ENCODE assay signal across 8 cellular contexts in the genomic region with DNA sequence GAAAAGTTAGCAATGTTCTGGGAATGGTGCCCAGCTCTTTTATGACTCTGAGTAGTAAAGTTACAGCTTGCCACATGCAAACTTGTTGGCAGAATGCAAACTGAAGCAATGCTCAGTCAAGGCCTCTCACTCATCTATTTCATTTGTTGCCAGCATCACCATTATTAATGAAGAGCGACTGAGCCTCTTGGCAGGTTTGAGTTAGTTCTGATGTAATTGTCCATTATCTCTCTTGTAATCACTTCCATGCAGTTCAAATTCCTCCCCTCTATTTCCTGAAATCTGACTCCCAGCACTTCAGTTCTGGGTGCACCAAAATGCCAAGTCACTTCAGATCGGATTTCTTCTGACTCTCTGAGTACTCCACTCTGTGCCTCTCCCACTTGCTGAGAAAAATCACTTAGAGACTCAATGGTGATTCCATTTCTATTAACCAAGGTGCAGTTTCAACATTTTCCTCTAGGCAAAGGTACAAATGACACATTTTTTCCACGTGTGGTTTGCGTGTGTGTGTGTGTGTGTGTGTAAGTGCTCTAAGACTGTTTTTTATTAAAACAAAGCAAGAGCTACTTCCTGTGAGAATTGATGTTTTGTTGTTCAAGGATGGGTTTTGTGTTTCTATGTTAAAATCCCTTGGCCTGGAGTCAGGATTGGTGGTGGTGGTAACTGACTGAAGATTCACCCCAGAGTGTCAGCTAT.
DNase-seq lines count a peak whose midpoint lies in the region; ATAC-seq, FAIRE-seq and TF ChIP-seq lines count a peak whose summit lies in the region.

No MANE protein-coding gene starts in this region.

- DNase-seq in AG04450 (ENCODE audit: low read depth, low spot score): peak; percentile 92
- DNase-seq in LHCN-M2 (ENCODE audit: low read depth): peak; percentile 88
- DNase-seq in astrocyte of the hippocampus (ENCODE audit: low read depth, low spot score): peak; percentile 78
- DNase-seq in HepG2 (ENCODE audit: low spot score): peak; percentile 17
- no peak for DNase-seq in H7
- no peak for DNase-seq in activated naive CD4-positive, alpha-beta T cell treated with anti-CD3 and anti-CD28 coated beads, Interleukin-2, amount 50 U/mL, for 16 hours
- no peak for DNase-seq in activated CD4-positive, CD25-positive, alpha-beta regulatory T cell treated with anti-CD3 and anti-CD28 coated beads, Interleukin-2, amount 50 U/mL, for 72 hours
- DNase-seq in OCI-LY7 (ENCODE audit: low spot score): no peak

- TF ChIP-seq EP300 in HepG2 (IDR thresholded peaks at IDR 0.05; ENCODE audit: low read depth in 2 of 2, low read length in 2 of 2): no peak
- no peak for TF ChIP-seq EP300 in HepG2 (CRISPR knock-in tag; IDR thresholded peaks at IDR 0.05; ENCODE audit: borderline replicate concordance)

- no TSS peak for BruUV-seq in HepG2 (replicated peaks; lab: Mats Ljungman, UMichigan)
- no TSS peak for BruUV-seq in OCI-LY7 (replicated peaks; lab: Mats Ljungman, UMichigan)

- peak overlapping the region; percentile 90 for H3K27ac ChIP-seq in AG04450 (ENCODE audit: low read depth, low read length)
- no peak overlapping the region for H3K27ac ChIP-seq in HepG2 (ENCODE audit: extremely low read length, insufficient read depth, low read length)
- no peak overlapping the region for H3K27ac ChIP-seq in OCI-LY7 (ENCODE audit: low read depth, low read length, poor library complexity, severe bottlenecking)

- H3K9me2 ChIP-seq in OCI-LY7 (ENCODE audit: insufficient read depth, low read length): no peaks in the 10 kb centered on the region

- no peaks in the 10 kb centered on the region for H3K4me1 ChIP-seq in HepG2 (ENCODE audit: insufficient read depth, low read length)
- no peaks in the 10 kb centered on the region for H3K4me1 ChIP-seq in OCI-LY7 (ENCODE audit: insufficient read depth, low read length, poor library complexity, severe bottlenecking)

- H3K9ac ChIP-seq in HepG2 (ENCODE audit: insufficient read depth, low read depth, low read length): no peak overlapping the region

- H3K36me3 ChIP-seq in HepG2 (replicated peaks in 1 of 2; ENCODE audit: control insufficient read depth in 1 of 2, insufficient read depth in 2 of 2, low read length in 2 of 2) (no peaks in the 10 kb centered on the region), H7 (replicated peaks; ENCODE audit: control insufficient read depth, insufficient read depth, low read length) (no peaks in the 10 kb centered on the region), OCI-LY7 (ENCODE audit: insufficient read depth, low read length) (no peaks in the 10 kb centered on the region)

- in situ Hi-C loops in HepG2 (cut with HindIII; ENCODE audit: extremely low pct_ligation_motif_present, low pct_unique_long_range_greater_than_20kb): no loop called here

- no peak for ATAC-seq in HepG2

- H2AFZ ChIP-seq in HepG2 (ENCODE audit: low read length) (no peak overlapping the region), OCI-LY7 (ENCODE audit: low read length) (no peak overlapping the region)

- H3K4me2 ChIP-seq in HepG2 (ENCODE audit: low read depth, low read length): no peak overlapping the region
- H3K4me2 ChIP-seq in OCI-LY7 (ENCODE audit: low read length): no peak overlapping the region

- intact Hi-C loops in HepG2 (cut with micrococcal nuclease; ENCODE audit: unreplicated experiment): no loop called here
- intact Hi-C loops in OCI-LY7 (cut with micrococcal nuclease; ENCODE audit: unreplicated experiment): no loop called here

- H3K9me3 ChIP-seq in AG04450 (ENCODE audit: control insufficient read depth, insufficient read depth, low read length) (peaks cover 3% of the 10 kb centered on the region; the same call in 1 of the 2 replicates), HepG2 (ENCODE audit: low read length) (no peaks in the 10 kb centered on the region), OCI-LY7 (ENCODE audit: low read length) (no peaks in the 10 kb centered on the region)

- WGBS in HepG2 (ENCODE audit: low lambda C conversion rate): 15% methylated on average over 4 of the region's 4 CpGs

- CTCF ChIA-PET in AG04450 (lab: Charles Lee) (interaction anchor here (0.6 to 5.8 kb wide), 5 partner anchors 13 to 177 kb away, joined by 3 to 34 read pairs (median 5); no protein-coding TSS in a partner anchor), HepG2 (lab: Yijun Ruan, JAX; ENCODE audit: low intra/inter-chr PET ratio, low total read pairs) (no interaction called here), OCI-LY7 (lab: Charles Lee; ENCODE audit: unreplicated experiment) (no interaction called here)

- no peak overlapping the region; the same call in 1 of the 2 replicates for H3K4me3 ChIP-seq in AG04450 (ENCODE audit: low read depth, low read length)
- H3K4me3 ChIP-seq in HepG2 (replicated peaks in 1 of 3; ENCODE audit: insufficient read depth in 1 of 3, low read depth in 2 of 3, low read length in 3 of 3): no peak overlapping the region
- no peak overlapping the region for H3K4me3 ChIP-seq in H7 (ENCODE audit: insufficient read depth, low read depth, low read length)
- no peak overlapping the region for H3K4me3 ChIP-seq in OCI-LY7 (ENCODE audit: low read depth, low read length, poor library complexity, severe bottlenecking)

- POLR2A ChIA-PET in AG04450 (lab: Yijun Ruan, JAX) (interaction anchor here (0.6 to 2.7 kb wide), 10 partner anchors 18 to 1196 kb away, joined by 3 to 14 read pairs (median 4); no protein-coding TSS in a partner anchor), HepG2 (lab: Yijun Ruan, JAX) (no interaction called here), OCI-LY7 (lab: Charles Lee) (interaction anchor here (0.6 to 1.3 kb wide), 2 partner anchors 8 to 15 kb away, joined by 3 read pairs; no protein-coding TSS in a partner anchor)

- no peak for TF ChIP-seq POLR2A in HepG2 (IDR thresholded peaks at IDR 0.05; ENCODE audit: insufficient read depth in 1 of 2, low read depth in 2 of 2, low read length in 2 of 2)

- H4K20me1 ChIP-seq in HepG2 (ENCODE audit: insufficient read depth, low read length) (no peaks in the 10 kb centered on the region), OCI-LY7 (ENCODE audit: insufficient read depth, low read length) (no peaks in the 10 kb centered on the region)

- FAIRE-seq in HepG2 (lab: Jason Lieb, UNC): no peak

- no peak for TF ChIP-seq RAD21 in HepG2 (CRISPR knock-in tag; IDR thresholded peaks at IDR 0.05)

- H3K79me2 ChIP-seq in HepG2 (ENCODE audit: insufficient read depth, low read length) (no peaks in the 10 kb centered on the region), OCI-LY7 (ENCODE audit: insufficient read depth, low read depth, low read length) (no peaks in the 10 kb centered on the region)

- H3K27me3 ChIP-seq in AG04450 (ENCODE audit: control insufficient read depth, insufficient read depth, low read length): no peaks in the 10 kb centered on the region
- 0 out of 5 replicates have a peak, but pooled peaks cover 0 to 4% of the 10 kb centered on the region in 2 experiments for H3K27me3 ChIP-seq in HepG2 (ENCODE audit: control insufficient read depth in 1 of 2, insufficient read depth in 2 of 2, low read length in 2 of 2)
- H3K27me3 ChIP-seq in H7 (ENCODE audit: control insufficient read depth, insufficient read depth, low read length): no peaks in the 10 kb centered on the region

- TF ChIP-seq CTCF in AG04450 (IDR thresholded peaks at IDR 0.05; ENCODE audit: low read depth, low read length): no peak
- no peak for TF ChIP-seq CTCF in HepG2 (CRISPR knock-in tag; IDR thresholded peaks at IDR 0.05)
- TF ChIP-seq CTCF in OCI-LY7 (conservative IDR thresholded peaks at IDR 0.05; ENCODE audit: low read length): no peak

TF ChIP-seq in HepG2, 621 proteins besides CTCF, POLR2A, EP300 and RAD21:
- TF ChIP-seq ZNF891 (CRISPR knock-in tag; IDR thresholded peaks at IDR 0.05): no peak
- TF ChIP-seq SIX4 (CRISPR knock-in tag; IDR thresholded peaks at IDR 0.05): peak; percentile 62; the same call in 1 of the 2 replicates

Comparison
In these comparisons a context has a peak if more than half of its experiments do, and no peak if none do; other contexts are left out.
1. DNase-seq: peak in AG04450 (single experiment), LHCN-M2 (single experiment), astrocyte of the hippocampus (single experiment) and HepG2 (single experiment); none in H7 (single experiment), activated naive CD4-positive, alpha-beta T cell treated with anti-CD3 and anti-CD28 coated beads, Interleukin-2, amount 50 U/mL, for 16 hours (single experiment), activated CD4-positive, CD25-positive, alpha-beta regulatory T cell treated with anti-CD3 and anti-CD28 coated beads, Interleukin-2, amount 50 U/mL, for 72 hours (single experiment) and OCI-LY7 (single experiment).